1 cellular context compared by ENCODE assay signal in genomic region chr3:52037291-52037690, GRCh38.
TF ChIP-seq lines count a peak whose summit lies in the region.

No MANE protein-coding gene starts in this region.

TF ChIP-seq in HepG2, 621 proteins besides CTCF, POLR2A, EP300 and RAD21:
- TF ChIP-seq, protein P1, sequence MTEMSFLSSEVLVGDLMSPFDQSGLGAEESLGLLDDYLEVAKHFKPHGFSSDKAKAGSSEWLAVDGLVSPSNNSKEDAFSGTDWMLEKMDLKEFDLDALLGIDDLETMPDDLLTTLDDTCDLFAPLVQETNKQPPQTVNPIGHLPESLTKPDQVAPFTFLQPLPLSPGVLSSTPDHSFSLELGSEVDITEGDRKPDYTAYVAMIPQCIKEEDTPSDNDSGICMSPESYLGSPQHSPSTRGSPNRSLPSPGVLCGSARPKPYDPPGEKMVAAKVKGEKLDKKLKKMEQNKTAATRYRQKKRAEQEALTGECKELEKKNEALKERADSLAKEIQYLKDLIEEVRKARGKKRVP (CRISPR knock-in tag; IDR thresholded peaks at IDR 0.05): peak in 1 of 2 experiments; percentile 48; a peak in 2 of 4 replicates
- TF ChIP-seq ZNF501 (CRISPR knock-in tag; IDR thresholded peaks at IDR 0.05): no peak
- TF ChIP-seq TP53 (CRISPR knock-in tag; conservative IDR thresholded peaks at IDR 0.05): no peak
- no peak for TF ChIP-seq KLF15 (CRISPR knock-in tag; IDR thresholded peaks at IDR 0.05; ENCODE audit: borderline replicate concordance)
- TF ChIP-seq PRPF4 (IDR thresholded peaks at IDR 0.05; ENCODE audit: low read depth, low read length, poor library complexity, severe bottlenecking): no peak
- TF ChIP-seq, protein P2, sequence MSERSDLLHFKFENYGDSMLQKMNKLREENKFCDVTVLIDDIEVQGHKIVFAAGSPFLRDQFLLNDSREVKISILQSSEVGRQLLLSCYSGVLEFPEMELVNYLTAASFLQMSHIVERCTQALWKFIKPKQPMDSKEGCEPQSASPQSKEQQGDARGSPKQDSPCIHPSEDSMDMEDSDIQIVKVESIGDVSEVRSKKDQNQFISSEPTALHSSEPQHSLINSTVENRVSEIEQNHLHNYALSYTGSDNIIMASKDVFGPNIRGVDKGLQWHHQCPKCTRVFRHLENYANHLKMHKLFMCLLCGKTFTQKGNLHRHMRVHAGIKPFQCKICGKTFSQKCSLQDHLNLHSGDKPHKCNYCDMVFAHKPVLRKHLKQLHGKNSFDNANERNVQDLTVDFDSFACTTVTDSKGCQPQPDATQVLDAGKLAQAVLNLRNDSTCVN (CRISPR knock-in tag; IDR thresholded peaks at IDR 0.05; ENCODE audit: borderline replicate concordance): no peak
- TF ChIP-seq ZFYVE20 (CRISPR knock-in tag; IDR thresholded peaks at IDR 0.05; ENCODE audit: borderline replicate concordance, low read depth): no peak
- no peak for TF ChIP-seq PHB2 (IDR thresholded peaks at IDR 0.05; ENCODE audit: partially characterized antibody)
- no peak for TF ChIP-seq RXRB (CRISPR knock-in tag; IDR thresholded peaks at IDR 0.05; ENCODE audit: borderline replicate concordance)
- TF ChIP-seq ZNF337 (CRISPR knock-in tag; IDR thresholded peaks at IDR 0.05; ENCODE audit: borderline replicate concordance, low read depth): no peak
- no peak for TF ChIP-seq PHF8 (CRISPR knock-in tag; IDR thresholded peaks at IDR 0.05)
- TF ChIP-seq, protein P3, sequence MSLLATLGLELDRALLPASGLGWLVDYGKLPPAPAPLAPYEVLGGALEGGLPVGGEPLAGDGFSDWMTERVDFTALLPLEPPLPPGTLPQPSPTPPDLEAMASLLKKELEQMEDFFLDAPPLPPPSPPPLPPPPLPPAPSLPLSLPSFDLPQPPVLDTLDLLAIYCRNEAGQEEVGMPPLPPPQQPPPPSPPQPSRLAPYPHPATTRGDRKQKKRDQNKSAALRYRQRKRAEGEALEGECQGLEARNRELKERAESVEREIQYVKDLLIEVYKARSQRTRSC (CRISPR knock-in tag; IDR thresholded peaks at IDR 0.05; ENCODE audit: low read depth): no peak
- peak; percentile 76 for TF ChIP-seq CEBPB (IDR thresholded peaks at IDR 0.05; ENCODE audit: borderline replicate concordance, low read depth, low read length)
- no peak for TF ChIP-seq ZNF674 (CRISPR knock-in tag; IDR thresholded peaks at IDR 0.05; ENCODE audit: low read depth)
- TF ChIP-seq ZNF687 (CRISPR knock-in tag; IDR thresholded peaks at IDR 0.05): peak; percentile 47; the same call in 1 of the 2 replicates
- no peak for TF ChIP-seq ZNF138 (CRISPR knock-in tag; IDR thresholded peaks at IDR 0.05; ENCODE audit: low read depth)
- no peak for TF ChIP-seq TOPORS (CRISPR knock-in tag; IDR thresholded peaks at IDR 0.05)
- TF ChIP-seq CEBPG (CRISPR knock-in tag; IDR thresholded peaks at IDR 0.05): peak; percentile 55
- TF ChIP-seq, protein P4, sequence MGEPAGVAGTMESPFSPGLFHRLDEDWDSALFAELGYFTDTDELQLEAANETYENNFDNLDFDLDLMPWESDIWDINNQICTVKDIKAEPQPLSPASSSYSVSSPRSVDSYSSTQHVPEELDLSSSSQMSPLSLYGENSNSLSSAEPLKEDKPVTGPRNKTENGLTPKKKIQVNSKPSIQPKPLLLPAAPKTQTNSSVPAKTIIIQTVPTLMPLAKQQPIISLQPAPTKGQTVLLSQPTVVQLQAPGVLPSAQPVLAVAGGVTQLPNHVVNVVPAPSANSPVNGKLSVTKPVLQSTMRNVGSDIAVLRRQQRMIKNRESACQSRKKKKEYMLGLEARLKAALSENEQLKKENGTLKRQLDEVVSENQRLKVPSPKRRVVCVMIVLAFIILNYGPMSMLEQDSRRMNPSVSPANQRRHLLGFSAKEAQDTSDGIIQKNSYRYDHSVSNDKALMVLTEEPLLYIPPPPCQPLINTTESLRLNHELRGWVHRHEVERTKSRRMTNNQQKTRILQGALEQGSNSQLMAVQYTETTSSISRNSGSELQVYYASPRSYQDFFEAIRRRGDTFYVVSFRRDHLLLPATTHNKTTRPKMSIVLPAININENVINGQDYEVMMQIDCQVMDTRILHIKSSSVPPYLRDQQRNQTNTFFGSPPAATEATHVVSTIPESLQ (CRISPR knock-in tag; conservative IDR thresholded peaks at IDR 0.05): no peak
- 0 out of 2 replicates have a peak, but pooled peaks have one; percentile 14 for TF ChIP-seq ZNF350 (CRISPR knock-in tag; IDR thresholded peaks at IDR 0.05; ENCODE audit: borderline replicate concordance, low read depth)
